ENCODE assay signal across 8 cellular contexts in genomic region chr10:3067045-3067858, GRCh38. TPM values are rescaled to one million over a fixed set of nuclear protein-coding genes. Genes with fewer than 3 reads are reported as not detected.
DNase-seq lines count a peak whose midpoint lies in the region; ATAC-seq, FAIRE-seq and TF ChIP-seq lines count a peak whose summit lies in the region.

Gene PFKP (plus strand): TSS chr10:3067548. CDS start chr10:3067596, 48 bp downstream.

- FAIRE-seq in GM12892 (lab: Jason Lieb, UNC): peak; percentile 78

- H3K4me3 ChIP-seq in H7 (ENCODE audit: insufficient read depth, low read depth, low read length): peak within 1 kb of the TSS; percentile 84
- peak within 1 kb of the TSS; percentile 78 to 91 (median 84) for H3K4me3 ChIP-seq in esophagus muscularis mucosa
- H3K4me3 ChIP-seq in subcutaneous abdominal adipose tissue (ENCODE audit: low read depth in 1 of 5, low read length in 5 of 5): peak within 1 kb of the TSS in 4 of 5 donors; percentile 75 to 80 (median 79)

- TF ChIP-seq CTCF in esophagus muscularis mucosa (IDR thresholded peaks at IDR 0.05) (no peak), natural killer cell (IDR thresholded peaks at IDR 0.05) (no peak)

- TF ChIP-seq POLR2A in GM12892 (IDR thresholded peaks at IDR 0.05; ENCODE audit: low read depth, low read length) (peak; percentile 62; the same call in 1 of the 2 replicates), esophagus muscularis mucosa (IDR thresholded peaks at IDR 0.05; ENCODE audit: low read depth) (peak; percentile 67)

- H3K27ac ChIP-seq in esophagus muscularis mucosa (replicated peaks in 1 of 4) (peak within 1 kb of the TSS; percentile 82 to 89 (median 84)), subcutaneous abdominal adipose tissue (ENCODE audit: low read depth, low read length) (no peak within 1 kb of the TSS)

- peak within 1 kb of the TSS; percentile 97 for H3K4me3 Mint-ChIP-seq in natural killer cell

- H3K36me3 ChIP-seq in H7 (replicated peaks; ENCODE audit: control insufficient read depth, insufficient read depth, low read length): peaks cover 4% of the 10 kb centered on the region
- H3K36me3 ChIP-seq in esophagus muscularis mucosa: no peaks in the 10 kb centered on the region
- no peaks in the 10 kb centered on the region for H3K36me3 ChIP-seq in subcutaneous abdominal adipose tissue (ENCODE audit: control insufficient read depth in 5 of 5, insufficient read depth in 5 of 5, low read length in 5 of 5)

- peak within 1 kb of the TSS in 1 of 2 donors; percentile 77 for H3K27ac Mint-ChIP-seq in natural killer cell

- no peaks in the 10 kb centered on the region for H3K9me3 ChIP-seq in esophagus muscularis mucosa
- no peaks in the 10 kb centered on the region for H3K9me3 ChIP-seq in subcutaneous abdominal adipose tissue (ENCODE audit: control insufficient read depth in 5 of 5, low read length in 5 of 5)

- H3K27me3 ChIP-seq in H7 (ENCODE audit: control insufficient read depth, insufficient read depth, low read length) (peaks cover 21% of the 10 kb centered on the region), esophagus muscularis mucosa (no peaks in the 10 kb centered on the region), subcutaneous abdominal adipose tissue (ENCODE audit: control insufficient read depth in 5 of 5, insufficient read depth in 4 of 5, low read length in 5 of 5) (peaks cover 0 to 27% (median 14%) of the 10 kb centered on the region in 5 donors)

- H3K4me1 ChIP-seq in esophagus muscularis mucosa (peaks cover 17 to 47% (median 36%) of the 10 kb centered on the region in 4 donors), subcutaneous abdominal adipose tissue (ENCODE audit: control insufficient read depth in 5 of 5, insufficient read depth in 5 of 5, low read length in 5 of 5) (peaks cover 0 to 31% (median 21%) of the 10 kb centered on the region in 5 donors)

- no peak for TF ChIP-seq EP300 in esophagus muscularis mucosa (IDR thresholded peaks at IDR 0.05)

- DNase-seq in GM12892 (ENCODE audit: insufficient read length) (peak; percentile 60), H7 (peak; percentile 94), NCI-H146 (lab: John Stamatoyannopoulos, UW) (peak; percentile 84), activated T-cell treated with anti-CD3 and anti-CD28 coated beads for 24 hours (ENCODE audit: low read depth) (peak; percentile 64), esophagus muscularis mucosa (ENCODE audit: extremely low spot score) (no peak), natural killer cell (peak; percentile 37), DMS114 treated with DMSO at 0.1 percent for 48 hours (lab: John Stamatoyannopoulos, UW; ENCODE audit: unreplicated experiment) (no peak)

- no peaks in the 10 kb centered on the region for H3K9me3 Mint-ChIP-seq in natural killer cell

- intact Hi-C loops in esophagus muscularis mucosa (cut with DNase I) (loop anchor here (5.0 kb wide), 1 partner anchor 35 kb away; no protein-coding TSS in a partner anchor), natural killer cell (cut with micrococcal nuclease) (no loop called here)

- H3K4me1 Mint-ChIP-seq in natural killer cell: peaks cover 19 to 25% of the 10 kb centered on the region in 2 donors

- H3K27me3 Mint-ChIP-seq in natural killer cell (ENCODE audit: low read depth in 2 of 2): no peaks in the 10 kb centered on the region

- H3K36me3 Mint-ChIP-seq in natural killer cell: no peaks in the 10 kb centered on the region

- 2% methylated on average over 19 of the region's 96 CpGs for WGBS in esophagus muscularis mucosa

- H3K9ac ChIP-seq in subcutaneous abdominal adipose tissue (ENCODE audit: low read length in 5 of 5): peak within 1 kb of the TSS in 3 of 5 donors; percentile 64 to 74 (median 71)

- peak; percentile 61 to 69 (median 63) for ATAC-seq in natural killer cell

RNA-seq across cellular contexts. Expression of gene PFKP, which starts in this region (rescaled TPM):
- polyA plus RNA-seq in GM12892 (2012; ENCODE audit: missing spikeins): 162 TPM
- total RNA-seq in H7 (2014; rRNA removed; shearing (Covaris generic)): 104 and 120 TPM in 2 replicates
- total RNA-seq in esophagus muscularis mucosa (100 to 1,000 TPM in 3 of 4 donors, 10 to 100 TPM in 1; 90.8 to 255 (median 112) TPM), natural killer cell (10 to 100 TPM; 43.9 to 62.4 (median 47.4) TPM)

Comparison
In these comparisons a context has a peak if more than half of its experiments do, and no peak if none do; other contexts are left out.
1. DNase-seq: peak in GM12892 (single experiment), H7 (single experiment), NCI-H146 (single experiment), activated T-cell treated with anti-CD3 and anti-CD28 coated beads for 24 hours (single experiment) and natural killer cell (single experiment); none in esophagus muscularis mucosa (single experiment) and DMS114 treated with DMSO at 0.1 percent for 48 hours (single experiment).
2. Peak in every context shown above with its lines, with median percentiles within 50 percentile points of each other: H3K4me3 ChIP-seq.